8 cellular contexts compared by ENCODE assay signal in genomic region chr3:114308830-114309229, GRCh38.
DNase-seq lines count a peak whose midpoint lies in the region; ATAC-seq lines count a peak whose summit lies in the region.

No MANE protein-coding gene starts in this region.

- DNase-seq in activated T-helper 1 cell treated with Interleukin-2 at 50 U/mL for 16 hours (ENCODE audit: low read depth) = peak; percentile 60
- DNase-seq in stimulated activated CD8-positive, alpha-beta memory T cell treated with anti-CD3 and anti-CD28 coated beads, Interleukin-4, amount 100 ng/mL, for 48 hours = peak; percentile 68
- no peak for DNase-seq in GOT3 (lab: John Stamatoyannopoulos, UW)
- DNase-seq in C1 segment of cervical spinal cord (lab: John Stamatoyannopoulos, UW) = no peak
- DNase-seq in anterior cingulate cortex (lab: John Stamatoyannopoulos, UW) = no peak
- no peak for DNase-seq in NCI-H345 (lab: John Stamatoyannopoulos, UW)

- ATAC-seq in GM19438 (IDR thresholded peaks at IDR 0.05; ENCODE audit: low read depth, unreplicated experiment) (peak; percentile 68), HG03342 (IDR thresholded peaks at IDR 0.05; ENCODE audit: unreplicated experiment) (peak; percentile 73)

Comparison
In these comparisons a context has a peak if more than half of its experiments do, and no peak if none do; other contexts are left out.
1. DNase-seq: peak in activated T-helper 1 cell treated with Interleukin-2 at 50 U/mL for 16 hours (single experiment) and stimulated activated CD8-positive, alpha-beta memory T cell treated with anti-CD3 and anti-CD28 coated beads, Interleukin-4, amount 100 ng/mL, for 48 hours (single experiment); none in GOT3 (single experiment), C1 segment of cervical spinal cord (0 of 14), anterior cingulate cortex (0 of 58) and NCI-H345 (single experiment).